ENCODE assay signal across 14 cellular contexts in genomic region chr13:29497137-29497654, GRCh38.
DNase-seq lines count a peak whose midpoint lies in the region; ATAC-seq and TF ChIP-seq lines count a peak whose summit lies in the region.
"Had no signal": no experiment of that assay in that cellular context is flagged by ENCODE, and none has a peak within 500 bp of the region (broad histone marks: within the 10 kb centered on the region; RNA-seq: fewer than 3 reads in every experiment).

No MANE protein-coding gene starts in this region.

- WGBS in mesodermal cell (ENCODE audit: insufficient coverage in 2 of 2), 2 experiments = 44 to 53% methylated on average over 12 to 15 of the region's 15 CpGs

- H3K79me2 ChIP-seq in OCI-LY7 (ENCODE audit: insufficient read depth, low read depth, low read length) = no peaks in the 10 kb centered on the region

- CTCF ChIA-PET in OCI-LY7 (lab: Charles Lee; ENCODE audit: unreplicated experiment) = interaction anchor here (0.5 to 0.6 kb wide), 2 partner anchors 345 to 444 kb away, joined by 3 read pairs; no protein-coding TSS in a partner anchor

- no TSS peak for BruUV-seq in OCI-LY7 (replicated peaks; lab: Mats Ljungman, UMichigan)

- H3K27me3 ChIP-seq in thoracic aorta (replicated peaks; ENCODE audit: insufficient read depth) = no peaks in the 10 kb centered on the region

- H3K4me3 Mint-ChIP-seq in activated T-cell treated with anti-CD3 and anti-CD28 coated beads, Interleukin-2, amount 50 U/mL, for 4 hours = no peak overlapping the region
- H3K4me3 Mint-ChIP-seq: activated CD4-positive, alpha-beta T cell treated with anti-CD3 and anti-CD28 coated beads, Interleukin-2, amount 10 ng/mL, durations not matched to agents 24 days and 14 days had no signal

- H3K27ac ChIP-seq in OCI-LY7 (ENCODE audit: low read depth, low read length, poor library complexity, severe bottlenecking) = no peak overlapping the region
- peak overlapping the region; percentile 45 for H3K27ac ChIP-seq in mesodermal cell (ENCODE audit: low read depth, low read length, severe bottlenecking)
- peak overlapping the region; percentile 14 to 36 for H3K27ac ChIP-seq in thoracic aorta

- H3K36me3 ChIP-seq in OCI-LY7 (ENCODE audit: insufficient read depth, low read length) (no peaks in the 10 kb centered on the region), mesodermal cell (ENCODE audit: control insufficient read depth, insufficient read depth, low read length) (no peaks in the 10 kb centered on the region), thoracic aorta (peaks cover 12% of the 10 kb centered on the region)

- peaks cover 33% of the 10 kb centered on the region for H3K27me3 Mint-ChIP-seq in activated T-cell treated with anti-CD3 and anti-CD28 coated beads, Interleukin-2, amount 50 U/mL, for 4 hours (ENCODE audit: low read depth)
- H3K27me3 Mint-ChIP-seq: stimulated activated naive B cell treated with anti-CD40 and anti-IgM and Interleukin-4, amounts not matched to agents 10 μg/mL and 1 μg/mL and 100 μg/mL, for 72 hours had no signal

- ATAC-seq in thoracic aorta (ENCODE audit: insufficient number of reproducible peaks, low FRiP score, low read depth) (no peak), HG02588 (IDR thresholded peaks at IDR 0.05; ENCODE audit: unreplicated experiment) (no peak)
- no peak for ATAC-seq in activated T-cell treated with anti-CD3 and anti-CD28 coated beads, Interleukin-2, amount 50 U/mL, for 4 hours

- H3K36me3 Mint-ChIP-seq in activated T-cell treated with anti-CD3 and anti-CD28 coated beads, Interleukin-2, amount 50 U/mL, for 4 hours (ENCODE audit: insufficient read depth) = no peaks in the 10 kb centered on the region
- H3K36me3 Mint-ChIP-seq: stimulated activated naive B cell treated with anti-CD40 and anti-IgM and Interleukin-4, amounts not matched to agents 10 μg/mL and 1 μg/mL and 100 μg/mL, for 72 hours had no signal

- H3K4me1 ChIP-seq in OCI-LY7 (ENCODE audit: insufficient read depth, low read length, poor library complexity, severe bottlenecking) (peaks cover 33% of the 10 kb centered on the region), mesodermal cell (ENCODE audit: control insufficient read depth, insufficient read depth, low read length, poor library complexity, severe bottlenecking) (peaks cover 9% of the 10 kb centered on the region), thoracic aorta (ENCODE audit: control insufficient read depth in 1 of 2, low read depth in 2 of 2) (peaks cover 16 to 29% of the 10 kb centered on the region in 2 donors)

- H3K4me3 ChIP-seq in OCI-LY7 (ENCODE audit: low read depth, low read length, poor library complexity, severe bottlenecking) (no peak overlapping the region), fibroblast of pulmonary artery (replicated peaks; ENCODE audit: low read depth, low read length) (no peak overlapping the region), mesodermal cell (ENCODE audit: extremely low read depth, insufficient read depth, low read length, poor library complexity, severe bottlenecking) (no peak overlapping the region), thoracic aorta (no peak overlapping the region)

- H3K4me2 ChIP-seq in OCI-LY7 (ENCODE audit: low read length) = 0 out of 2 replicates have a peak overlapping the region, but pooled peaks have one; percentile 51

- intact Hi-C loops in OCI-LY7 (cut with micrococcal nuclease; ENCODE audit: unreplicated experiment) = loop anchor here (10.0 kb wide), 1 partner anchor 348 kb away; no protein-coding TSS in a partner anchor

- no peaks in the 10 kb centered on the region for H3K9me2 ChIP-seq in OCI-LY7 (ENCODE audit: insufficient read depth, low read length)

- TF ChIP-seq CTCF in OCI-LY7 (conservative IDR thresholded peaks at IDR 0.05; ENCODE audit: low read length) = no peak
- no peak for TF ChIP-seq CTCF in fibroblast of pulmonary artery (IDR thresholded peaks at IDR 0.05; ENCODE audit: low read length, missing control alignments)
- TF ChIP-seq CTCF in thoracic aorta (IDR thresholded peaks at IDR 0.05) = no peak

- no peaks in the 10 kb centered on the region for H4K20me1 ChIP-seq in OCI-LY7 (ENCODE audit: insufficient read depth, low read length)

- no peaks in the 10 kb centered on the region for H3K9me3 Mint-ChIP-seq in activated T-cell treated with anti-CD3 and anti-CD28 coated beads, Interleukin-2, amount 50 U/mL, for 4 hours
- H3K9me3 Mint-ChIP-seq: activated CD4-positive, alpha-beta T cell treated with anti-CD3 and anti-CD28 coated beads, Interleukin-2, amount 10 ng/mL, durations not matched to agents 24 days and 14 days; stimulated activated naive B cell treated with anti-CD40 and anti-IgM and Interleukin-4, amounts not matched to agents 10 μg/mL and 1 μg/mL and 100 μg/mL, for 72 hours had no signal

- H2AFZ ChIP-seq in OCI-LY7 (ENCODE audit: low read length) = no peak overlapping the region

- H3K9me3 ChIP-seq in OCI-LY7 (ENCODE audit: low read length) (no peaks in the 10 kb centered on the region), mesodermal cell (ENCODE audit: control insufficient read depth, low read length) (no peaks in the 10 kb centered on the region), thoracic aorta (no peaks in the 10 kb centered on the region)

- POLR2A ChIA-PET in OCI-LY7 (lab: Charles Lee) = interaction anchor here (0.9 kb wide), 1 partner anchor 21 kb away, joined by 3 read pairs; no protein-coding TSS in a partner anchor

- peaks cover 8% of the 10 kb centered on the region for H3K4me1 Mint-ChIP-seq in activated T-cell treated with anti-CD3 and anti-CD28 coated beads, Interleukin-2, amount 50 U/mL, for 4 hours (ENCODE audit: low read depth)

- DNase-seq in OCI-LY7 (ENCODE audit: low spot score) = no peak
- DNase-seq in fibroblast of pulmonary artery (ENCODE audit: low read depth) = peak; percentile 85
- DNase-seq in thoracic aorta (ENCODE audit: low spot score) = no peak
- no peak for DNase-seq in activated CD4-positive, alpha-beta T cell treated with anti-CD3 and anti-CD28 coated beads, Interleukin-2, amount 50 U/mL, for 48 hours
- no peak for DNase-seq in activated T-cell treated with anti-CD3 and anti-CD28 coated beads, Interleukin-2, amount 50 U/mL, for 4 hours
- DNase-seq in CD1c-positive myeloid dendritic cell (ENCODE audit: extremely low spot score) = no peak
- DNase-seq: activated CD4-positive, alpha-beta T cell treated with anti-CD3 and anti-CD28 coated beads, Interleukin-2, amount 10 ng/mL, durations not matched to agents 24 days and 14 days; activated gamma-delta T cell treated with Interleukin-2 at 50 U/mL for 16 hours; cortex of kidney; NCI-H748 treated with DMSO at 0.1 percent for 48 hours; SW 1271 had no signal
